In genomic region chr17:72931163-72931562, GRCh38 we compare ENCODE assay signal across 13 cellular contexts.
DNase-seq lines count a peak whose midpoint lies in the region; ATAC-seq lines count a peak whose summit lies in the region.
"Had no signal": no experiment of that assay in that cellular context is flagged by ENCODE, and none has a peak within 500 bp of the region (broad histone marks: within the 10 kb centered on the region; RNA-seq: fewer than 3 reads in every experiment).

No MANE protein-coding gene starts in this region.

- no peaks in the 10 kb centered on the region for H3K9me3 Mint-ChIP-seq in activated T-helper 17 cell treated with anti-CD3 and anti-CD28 coated beads, Interleukin-2, amount 50 U/mL, for 72 hours

- H3K4me1 Mint-ChIP-seq in activated T-helper 17 cell treated with anti-CD3 and anti-CD28 coated beads, Interleukin-2, amount 50 U/mL, for 72 hours, result peaks cover 20% of the 10 kb centered on the region

- peak overlapping the region; percentile 31 for H3K27ac Mint-ChIP-seq in activated T-helper 17 cell treated with anti-CD3 and anti-CD28 coated beads, Interleukin-2, amount 50 U/mL, for 72 hours

- no peak overlapping the region for H2AFZ ChIP-seq in GM23248

- peak overlapping the region; percentile 3 for H3K4me3 Mint-ChIP-seq in activated T-helper 17 cell treated with anti-CD3 and anti-CD28 coated beads, Interleukin-2, amount 50 U/mL, for 72 hours

- H3K36me3 Mint-ChIP-seq in activated T-helper 17 cell treated with anti-CD3 and anti-CD28 coated beads, Interleukin-2, amount 50 U/mL, for 72 hours (ENCODE audit: low read depth), result no peaks in the 10 kb centered on the region

- in situ Hi-C loops in GM23248 (cut with MboI), result loop anchor here (10.0 kb wide), 1 partner anchor 56 kb away; no protein-coding TSS in a partner anchor

- 89 to 90% methylated on average over 9 of the region's 9 CpGs for WGBS in GM23248 (ENCODE audit: low coverage in 1 of 2, low lambda C conversion rate in 2 of 2, missing lambda C conversion rate in 2 of 2), 2 experiments

- no peaks in the 10 kb centered on the region for H3K9me2 ChIP-seq in GM23248 (ENCODE audit: insufficient read depth)

- H3K9me3 ChIP-seq in GM23248 (ENCODE audit: low read depth), result no peaks in the 10 kb centered on the region
- H3K9me3 ChIP-seq: mucosa of descending colon, SJSA1 had no signal

- ATAC-seq in HG02852 (IDR thresholded peaks at IDR 0.05; ENCODE audit: unreplicated experiment), result peak; percentile 90
- ATAC-seq in activated T-helper 17 cell treated with anti-CD3 and anti-CD28 coated beads, Interleukin-2, amount 50 U/mL, for 72 hours (replicated peaks), result peak; percentile 66
- ATAC-seq: mucosa of descending colon had no signal

- H3K27ac ChIP-seq in GM23248, result no peak overlapping the region
- H3K27ac ChIP-seq: C4-2B, SJSA1 had no signal

- H3K4me1 ChIP-seq in GM23248 (ENCODE audit: insufficient read depth), result no peaks in the 10 kb centered on the region

- H3K36me3 ChIP-seq in GM23248 (ENCODE audit: low read depth), result no peaks in the 10 kb centered on the region
- H3K36me3 ChIP-seq: SJSA1 had no signal

- no peaks in the 10 kb centered on the region for H3K27me3 Mint-ChIP-seq in activated T-helper 17 cell treated with anti-CD3 and anti-CD28 coated beads, Interleukin-2, amount 50 U/mL, for 72 hours

- H3F3A ChIP-seq in GM23248 (ENCODE audit: insufficient read depth), result no peaks in the 10 kb centered on the region

- DNase-seq in activated naive CD4-positive, alpha-beta T cell treated with Interleukin-2 at 50 U/mL for 16 hours, result peak; percentile 3
- DNase-seq in activated naive CD4-positive, alpha-beta T cell treated with anti-CD3 and anti-CD28 coated beads, Interleukin-2, amount 50 U/mL, for 16 hours, result no peak
- DNase-seq in superior temporal gyrus (ENCODE audit: extremely low spot score), result peak; percentile 64
- DNase-seq in HuH-7.5 (ENCODE audit: low spot score), result no peak
- DNase-seq in GM23248, result no peak
- no peak for DNase-seq in GDM1 (lab: John Stamatoyannopoulos, UW)
- DNase-seq: cerebellar nuclear complex, mucosa of descending colon, MV-4-11 had no signal

- no peak overlapping the region for H3K9ac ChIP-seq in GM23248

- no peaks in the 10 kb centered on the region for H3K27me3 ChIP-seq in GM23248 (replicated peaks; ENCODE audit: insufficient read depth)
- H3K27me3 ChIP-seq: SJSA1 had no signal

- no peak overlapping the region for H3K4me3 ChIP-seq in GM23248
- H3K4me3 ChIP-seq: mucosa of descending colon, SJSA1 had no signal

- no peaks in the 10 kb centered on the region for H4K20me1 ChIP-seq in GM23248 (ENCODE audit: insufficient read depth)

- no peak overlapping the region for H3K4me2 ChIP-seq in GM23248 (ENCODE audit: unreplicated experiment)

- no peaks in the 10 kb centered on the region for H3K79me2 ChIP-seq in GM23248 (ENCODE audit: insufficient read depth)

Comparison
In these comparisons a context has a peak if more than half of its experiments do, and no peak if none do; other contexts are left out.
1. DNase-seq: peak in activated naive CD4-positive, alpha-beta T cell treated with Interleukin-2 at 50 U/mL for 16 hours (single experiment) and superior temporal gyrus (single experiment); none in activated naive CD4-positive, alpha-beta T cell treated with anti-CD3 and anti-CD28 coated beads, Interleukin-2, amount 50 U/mL, for 16 hours (single experiment), HuH-7.5 (single experiment), GM23248 (single experiment) and GDM1 (single experiment).